Comparison of ENCODE assay signal across 17 cellular contexts in the genomic region with DNA sequence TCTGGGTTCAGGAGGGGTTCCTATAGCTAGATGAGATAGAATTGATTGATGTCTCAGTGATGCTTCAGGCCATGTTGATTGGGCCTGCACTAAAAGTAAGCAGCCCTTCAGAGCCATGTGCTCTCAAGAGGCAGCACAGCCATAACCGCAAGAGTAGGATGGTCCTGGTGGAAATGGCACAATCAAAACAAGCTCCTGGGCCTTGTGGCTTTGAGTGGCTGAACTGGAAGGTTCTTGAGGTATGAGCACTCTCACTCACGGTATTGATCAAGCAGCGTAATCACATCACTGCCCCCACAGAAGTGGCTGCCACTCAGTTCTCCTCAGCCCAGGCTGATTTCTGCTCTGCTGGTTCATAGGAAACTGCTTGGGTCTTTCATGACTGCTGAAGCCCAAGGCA.
"Had no signal": no experiment of that assay in that cellular context is flagged by ENCODE, and none has a peak within 500 bp of the region (broad histone marks: within the 10 kb centered on the region; RNA-seq: fewer than 3 reads in every experiment).

No MANE protein-coding gene starts in this region.

- H3K27ac ChIP-seq: coronary artery, parathyroid adenoma, psoas muscle had no signal

- H3K4me1 ChIP-seq: parathyroid adenoma had no signal

- H3K27me3 ChIP-seq: heart left ventricle had no signal

- H3K4me3 ChIP-seq: coronary artery, heart left ventricle, psoas muscle had no signal

- H3K9ac ChIP-seq: parathyroid adenoma had no signal

- H3K9me3 ChIP-seq: heart left ventricle, psoas muscle had no signal

- DNase-seq: effector CD4-positive, alpha-beta T cell; endodermal cell; erythroblast; foreskin melanocyte; heart left ventricle; hypothalamus; kidney glomerular epithelial cell; mesendoderm; naive thymus-derived CD4-positive, alpha-beta T cell; nephron progenitor cell; psoas muscle; small intestine; stimulated activated CD4-positive, alpha-beta T cell treated with anti-CD3 and anti-CD28 coated beads, Interleukin-12 subunit alpha, Interleukin-12 subunit beta, amount 100 ng/mL, for 4 hours; stimulated activated naive CD4-positive, alpha-beta T cell; trophoblast cell had no signal
